Comparison of ENCODE assay signal across 1 cellular context in genomic region chr19:55146078-55146647, GRCh38.
TF ChIP-seq lines count a peak whose summit lies in the region.

No MANE protein-coding gene starts in this region.

TF ChIP-seq in K562, 482 proteins besides CTCF, POLR2A, EP300 and RAD21 (continued from another document and continues in another):
- TF ChIP-seq ZNF398 (CRISPR knock-in tag; IDR thresholded peaks at IDR 0.05) (no peak), ETV5 (CRISPR knock-in tag; IDR thresholded peaks at IDR 0.05; ENCODE audit: low read depth) (no peak), DEAF1 (CRISPR knock-in tag; IDR thresholded peaks at IDR 0.05) (0 out of 2 replicates have a peak, but pooled peaks have one; percentile 12), ELK1 (CRISPR knock-in tag; IDR thresholded peaks at IDR 0.05) (no peak), CTBP1 (IDR thresholded peaks at IDR 0.05; ENCODE audit: borderline replicate concordance) (no peak), DNMT1 (IDR thresholded peaks at IDR 0.05) (no peak), ZBTB11 (CRISPR knock-in tag; IDR thresholded peaks at IDR 0.05) (no peak), HCFC1 (IDR thresholded peaks at IDR 0.05; ENCODE audit: low read depth, low read length) (peak; percentile 57), PHF21A (IDR thresholded peaks at IDR 0.05; ENCODE audit: borderline replicate concordance, low read depth) (no peak), KLF6 (CRISPR knock-in tag; IDR thresholded peaks at IDR 0.05; ENCODE audit: borderline replicate concordance) (no peak; the same call in 1 of the 2 replicates), SMC3 (conservative IDR thresholded peaks at IDR 0.05; ENCODE audit: insufficient read depth, low read depth, low read length) (peak; percentile 43), GATAD2A (IDR thresholded peaks at IDR 0.05) (peak; percentile 81; the same call in 1 of the 2 replicates), GATA2 (CRISPR knock-in tag; IDR thresholded peaks at IDR 0.05) (no peak), ZBED1 (IDR thresholded peaks at IDR 0.05) (no peak), ZBTB43 (CRISPR knock-in tag; IDR thresholded peaks at IDR 0.05) (no peak), DIDO1 (tag; IDR thresholded peaks at IDR 0.05; ENCODE audit: low read depth) (no peak), ZNF408 (CRISPR knock-in tag; IDR thresholded peaks at IDR 0.05; ENCODE audit: low read depth) (no peak), HMG20B (CRISPR knock-in tag; IDR thresholded peaks at IDR 0.05) (no peak), CHD7 (IDR thresholded peaks at IDR 0.05; ENCODE audit: low read depth, low read length) (no peak), ZFP1 (CRISPR knock-in tag; IDR thresholded peaks at IDR 0.05) (no peak), NFIC (IDR thresholded peaks at IDR 0.05) (peak; percentile 37; the same call in 1 of the 2 replicates), KLF10 (CRISPR knock-in tag; IDR thresholded peaks at IDR 0.05) (no peak), CREB5 (CRISPR knock-in tag; IDR thresholded peaks at IDR 0.05) (no peak), ZBTB34 (CRISPR knock-in tag; IDR thresholded peaks at IDR 0.05) (no peak), ILF3 (IDR thresholded peaks at IDR 0.05; ENCODE audit: borderline replicate concordance) (no peak), ZNF780A (CRISPR knock-in tag; IDR thresholded peaks at IDR 0.05) (no peak), LCOR (CRISPR knock-in tag; IDR thresholded peaks at IDR 0.05) (0 out of 2 replicates have a peak, but pooled peaks have one; percentile 31), ETS1 (conservative IDR thresholded peaks at IDR 0.05; ENCODE audit: control insufficient read depth, low read depth, low read length) (no peak; the same call in 1 of the 2 replicates)
